In the genomic region with DNA sequence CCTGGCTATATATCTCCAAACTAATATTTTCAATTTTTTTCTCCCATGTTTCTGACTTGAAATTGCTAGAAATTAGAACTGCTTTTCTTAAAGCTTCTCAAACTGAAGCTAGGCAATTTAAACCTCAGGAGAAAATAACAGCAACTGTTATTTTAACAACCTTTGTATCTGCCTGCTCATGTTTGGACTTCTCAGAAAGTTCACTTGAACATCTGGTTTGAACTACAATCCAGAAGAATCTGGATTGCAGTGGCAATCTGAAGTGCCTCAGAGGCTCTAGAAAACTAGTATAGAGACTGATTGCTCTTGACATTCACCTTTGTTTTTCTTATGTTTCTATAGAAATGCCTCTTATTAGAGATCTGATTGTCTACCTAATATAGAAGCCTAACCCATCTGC, we compare ENCODE assay signal across 32 cellular contexts.
A peak's percentile ranks its signal among the peaks of the same experiment; 100 is the strongest.
DNase-seq lines count a peak whose midpoint lies in the region; ATAC-seq, FAIRE-seq and TF ChIP-seq lines count a peak whose summit lies in the region.
"Had no signal": no experiment of that assay in that cellular context is flagged by ENCODE, and none has a peak within 500 bp of the region (broad histone marks: within the 10 kb centered on the region; RNA-seq: fewer than 3 reads in every experiment).

No MANE protein-coding gene starts in this region.

- H2BK120ac ChIP-seq in H9 (ENCODE audit: low read depth, low read length, poor library complexity, severe bottlenecking): no peak overlapping the region

- H3T11ph ChIP-seq in H9 (ENCODE audit: low read length): no peak overlapping the region

- H3K4ac ChIP-seq in H9 (ENCODE audit: low read depth, low read length): no peak overlapping the region

- ATAC-seq in HG02623 (IDR thresholded peaks at IDR 0.05; ENCODE audit: unreplicated experiment) (no peak), GM18498 (IDR thresholded peaks at IDR 0.05; ENCODE audit: unreplicated experiment) (no peak)
- ATAC-seq: A549; CD8-positive, alpha-beta T cell; HCT116; Right ventricle myocardium inferior; SK-N-SH treated with all-trans-retinoic acid at 6 μM for 48 hours had no signal

- DNase-seq in AG10803 (ENCODE audit: low read depth): peak; percentile 1
- no peak for DNase-seq in H9
- DNase-seq in adipocyte (ENCODE audit: low read depth): peak; percentile 19
- DNase-seq in immature natural killer cell: no peak
- DNase-seq in D721Med (ENCODE audit: insufficient read length, low spot score): no peak
- no peak for DNase-seq in NCI-H2196 treated with DMSO at 0.1 percent for 48 hours (lab: John Stamatoyannopoulos, UW; ENCODE audit: unreplicated experiment)
- DNase-seq: C1 segment of cervical spinal cord; Caco-2; CD8-positive, alpha-beta T cell; DMS 273 treated with DMSO at 0.1 percent for 48 hours; DND-41; GOT3; KBM-7; MV-4-11; NCI-H1105; NCI-H146; NCI-H2029 treated with DMSO at 0.1 percent for 48 hours; NCI-H2171; NCI-H345; NCI-H510A treated with DMSO at 0.1 percent for 48 hours; NK-92 treated with Interleukin-12 subunit alpha and Interleukin-12 subunit beta, amount 100 ng/mL, for 24 hours; PC-9; SJCRH30; T-helper 2 cell had no signal

- no peak overlapping the region for H3K56ac ChIP-seq in H9 (ENCODE audit: insufficient read length, low read depth, low read length)

- H2BK5ac ChIP-seq in H9 (ENCODE audit: insufficient read length, low read length): no peak overlapping the region

- no peaks in the 10 kb centered on the region for H3K79me2 ChIP-seq in H9 (ENCODE audit: insufficient read depth, low read length)

- H3K27me3 Mint-ChIP-seq in H9 (ENCODE audit: low read depth) (no peaks in the 10 kb centered on the region), immature natural killer cell (ENCODE audit: low read depth in 3 of 3) (peaks cover 0 to 1% (median 0%) of the 10 kb centered on the region in 3 donors)

- H3K9me3 Mint-ChIP-seq in H9 (peaks cover 7 to 13% of the 10 kb centered on the region in 2 experiments; a peak in 4 of 5 replicates), immature natural killer cell (no peaks in the 10 kb centered on the region)

- no peaks in the 10 kb centered on the region for H3K36me3 ChIP-seq in adipocyte (ENCODE audit: control insufficient read depth, insufficient read depth, low read length, severe bottlenecking)
- H3K36me3 ChIP-seq: SJCRH30 had no signal

- H2BK12ac ChIP-seq in H9 (ENCODE audit: insufficient read length, low read depth, low read length): no peak overlapping the region

- H3K27me3 ChIP-seq in H9 (ENCODE audit: insufficient read depth, low read length): no peaks in the 10 kb centered on the region
- H3K27me3 ChIP-seq in adipocyte (replicated peaks; ENCODE audit: control insufficient read depth, insufficient read depth, low read length): no peaks in the 10 kb centered on the region

- H3K36me3 Mint-ChIP-seq in H9 (ENCODE audit: insufficient read depth in 1 of 3, low read depth in 3 of 3) (peaks cover 0 to 10% (median 4%) of the 10 kb centered on the region in 3 experiments; a peak in 4 of 7 replicates), immature natural killer cell (peaks cover 9 to 10% (median 10%) of the 10 kb centered on the region in 3 donors)

- FAIRE-seq in D721Med (lab: Jason Lieb, UNC): no peak
- FAIRE-seq: A549, GM12892, GM18507 had no signal

- H4K5ac ChIP-seq in H9 (ENCODE audit: insufficient read length, low read depth, low read length): no peak overlapping the region

- H2AFZ ChIP-seq in H9 (ENCODE audit: low read length): no peak overlapping the region
- H2AFZ ChIP-seq: PC-9 had no signal

- H3K23ac ChIP-seq in H9 (ENCODE audit: insufficient read length, low read depth, low read length): no peak overlapping the region

- H3K9ac ChIP-seq in H9 (ENCODE audit: extremely low read depth, insufficient read length, low read length): no peak overlapping the region
- H3K9ac ChIP-seq in adipocyte (ENCODE audit: low read length): no peak overlapping the region

- no peak overlapping the region for H3K27ac ChIP-seq in H9 (ENCODE audit: insufficient read length, low read depth, low read length)
- H3K27ac ChIP-seq: A549, PC-9, SJCRH30 had no signal

- no peak overlapping the region for H3K18ac ChIP-seq in H9 (ENCODE audit: insufficient read length, low read depth, low read length)

- no peak overlapping the region for H4K91ac ChIP-seq in H9 (ENCODE audit: insufficient read length, low read depth, low read length)

- no peaks in the 10 kb centered on the region for H4K20me1 ChIP-seq in H9 (ENCODE audit: control insufficient read depth, insufficient read depth, insufficient read length)

- TF ChIP-seq CTCF in AG10803 (conservative IDR thresholded peaks at IDR 0.05; ENCODE audit: low read length) (no peak), H9 (conservative IDR thresholded peaks at IDR 0.05) (no peak), D721Med (IDR thresholded peaks at IDR 0.05; ENCODE audit: insufficient read depth, missing control alignments) (no peak)

- peak overlapping the region in 2 of 3 experiments; percentile 74 to 78; a peak in 4 of 7 replicates for H3K27ac Mint-ChIP-seq in H9
- peak overlapping the region; percentile 13 to 83 (median 56) for H3K27ac Mint-ChIP-seq in immature natural killer cell
- H3K27ac Mint-ChIP-seq: CD8-positive, alpha-beta T cell had no signal

- no peak overlapping the region for H2BK15ac ChIP-seq in H9 (ENCODE audit: low read depth, low read length)

- H3K79me1 ChIP-seq in H9 (ENCODE audit: insufficient read depth, low read depth, low read length, poor library complexity, severe bottlenecking): no peaks in the 10 kb centered on the region

- H3K4me3 Mint-ChIP-seq in H9 (no peak overlapping the region), immature natural killer cell (no peak overlapping the region)
- H3K4me3 Mint-ChIP-seq: CD8-positive, alpha-beta T cell had no signal

- H3K4me1 Mint-ChIP-seq in H9 (peaks cover 17 to 20% of the 10 kb centered on the region in 2 experiments), immature natural killer cell (peaks cover 71 to 78% of the 10 kb centered on the region in 2 donors)

- no peak overlapping the region for H2BK20ac ChIP-seq in H9 (ENCODE audit: low read depth, low read length, poor library complexity, severe bottlenecking)

- no peak overlapping the region for H3K4me2 ChIP-seq in H9 (ENCODE audit: insufficient read depth, insufficient read length, low read length)
- H3K4me2 ChIP-seq: A549, PC-9 had no signal

- no peak overlapping the region for H2AK5ac ChIP-seq in H9 (ENCODE audit: insufficient read length, low read length)

- H3K14ac ChIP-seq in H9 (ENCODE audit: insufficient read depth, low read length): no peak overlapping the region

- H3K4me3 ChIP-seq in AG10803 (ENCODE audit: low read length) (no peak overlapping the region), adipocyte (ENCODE audit: low read length) (no peak overlapping the region)
- H3K4me3 ChIP-seq: A549, PC-9, SJCRH30 had no signal

- H3K9me3 ChIP-seq in H9 (ENCODE audit: control insufficient read depth, low read depth, low read length): no peaks in the 10 kb centered on the region
- peaks cover 4% of the 10 kb centered on the region for H3K9me3 ChIP-seq in adipocyte (ENCODE audit: control insufficient read depth, low read length)
- H3K9me3 ChIP-seq: A549 had no signal

- H4K8ac ChIP-seq in H9 (replicated peaks; ENCODE audit: insufficient read length, low read depth, low read length): no peak overlapping the region

- no peaks in the 10 kb centered on the region for H3K23me2 ChIP-seq in H9 (ENCODE audit: insufficient read length, low read depth, low read length, poor library complexity, severe bottlenecking)

- H3K4me1 ChIP-seq in H9 (ENCODE audit: insufficient read depth, low read length) (no peaks in the 10 kb centered on the region), adipocyte (ENCODE audit: control insufficient read depth, insufficient read depth, low read length) (no peaks in the 10 kb centered on the region)
- H3K4me1 ChIP-seq: A549, Caco-2, SJCRH30 had no signal

Comparison
In these comparisons a context has a peak if more than half of its experiments do, and no peak if none do; other contexts are left out.
1. DNase-seq: peak in AG10803 (single experiment) and adipocyte (single experiment); none in H9 (single experiment), immature natural killer cell (0 of 3), D721Med (single experiment) and NCI-H2196 treated with DMSO at 0.1 percent for 48 hours (single experiment).